18 cellular contexts compared by ENCODE assay signal in the genomic region with DNA sequence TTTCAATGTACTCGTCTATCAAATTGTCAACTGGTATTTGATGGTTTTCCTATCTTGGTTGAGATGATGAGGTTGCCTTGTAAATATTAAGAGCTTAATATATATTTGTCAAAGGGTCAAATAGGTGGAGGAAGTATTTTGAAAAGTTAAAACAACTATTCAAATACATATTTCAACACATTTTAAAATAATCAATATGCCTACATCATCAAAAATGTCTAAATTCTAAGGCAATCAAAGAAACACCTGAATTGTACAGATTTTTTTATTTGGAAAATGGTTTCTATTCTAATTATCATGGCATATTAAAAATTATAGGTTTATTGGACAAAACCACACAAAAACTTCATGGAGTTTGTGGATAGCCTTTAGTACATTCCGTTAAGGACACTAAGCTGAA.
DNase-seq lines count a peak whose midpoint lies in the region; ATAC-seq, FAIRE-seq and TF ChIP-seq lines count a peak whose summit lies in the region.
"Had no signal": no experiment of that assay in that cellular context is flagged by ENCODE, and none has a peak within 500 bp of the region (broad histone marks: within the 10 kb centered on the region; RNA-seq: fewer than 3 reads in every experiment).

No MANE protein-coding gene starts in this region.

- H3K79me1 ChIP-seq in IMR-90 (ENCODE audit: low read depth in 1 of 2, low read length in 2 of 2) = no peaks in the 10 kb centered on the region

- no peak overlapping the region for H2AFZ ChIP-seq in HepG2 (ENCODE audit: low read length)
- H2AFZ ChIP-seq in IMR-90 (replicated peaks; ENCODE audit: low read length, poor library complexity) = no peak overlapping the region

- no peak overlapping the region for H2BK5ac ChIP-seq in IMR-90 (ENCODE audit: low read depth, low read length, poor library complexity, severe bottlenecking)

- peak overlapping the region; percentile 62 for H3K4me2 ChIP-seq in HepG2 (ENCODE audit: low read depth, low read length)
- no peak overlapping the region for H3K4me2 ChIP-seq in IMR-90 (ENCODE audit: low read depth, low read length)
- H3K4me2 ChIP-seq: BLaER1 had no signal

- H3K79me2 ChIP-seq in HepG2 (ENCODE audit: insufficient read depth, low read length) = no peaks in the 10 kb centered on the region

- dilution Hi-C loops in IMR-90 (cut with HindIII; ENCODE audit: low sequenced_read_pairs, unreplicated experiment) = no loop called here

- H3K4me3 ChIP-seq in HepG2 (replicated peaks in 1 of 3; ENCODE audit: insufficient read depth in 1 of 3, low read depth in 2 of 3, low read length in 3 of 3) = no peak overlapping the region
- no peak overlapping the region for H3K4me3 ChIP-seq in right lobe of liver
- no peak overlapping the region for H3K4me3 ChIP-seq in IMR-90 (ENCODE audit: insufficient read depth, low read depth, low read length)
- H3K4me3 ChIP-seq: BLaER1 had no signal

- H3K27me3 ChIP-seq in HepG2 (ENCODE audit: control insufficient read depth in 1 of 2, insufficient read depth in 2 of 2, low read length in 2 of 2) (no peaks in the 10 kb centered on the region; a peak in 1 of 5 replicates), right lobe of liver (no peaks in the 10 kb centered on the region), IMR-90 (ENCODE audit: control insufficient read depth, insufficient read depth, low read length) (no peaks in the 10 kb centered on the region)
- H3K27me3 ChIP-seq: BE2C, BLaER1 had no signal

- TF ChIP-seq POLR2A in HepG2 (IDR thresholded peaks at IDR 0.05; ENCODE audit: insufficient read depth in 1 of 2, low read depth in 2 of 2, low read length in 2 of 2) = no peak
- TF ChIP-seq POLR2A in right lobe of liver (IDR thresholded peaks at IDR 0.05) = no peak
- TF ChIP-seq POLR2A in IMR-90 (IDR thresholded peaks at IDR 0.05; ENCODE audit: low read depth, low read length) = no peak

- no peaks in the 10 kb centered on the region for H3K36me3 ChIP-seq in HepG2 (replicated peaks in 1 of 2; ENCODE audit: control insufficient read depth in 1 of 2, insufficient read depth in 2 of 2, low read length in 2 of 2)
- H3K36me3 ChIP-seq in right lobe of liver = no peaks in the 10 kb centered on the region
- H3K36me3 ChIP-seq in IMR-90 (ENCODE audit: control insufficient read depth, insufficient read depth, low read length) = no peaks in the 10 kb centered on the region
- H3K36me3 ChIP-seq: BE2C, BLaER1 had no signal

- no peak overlapping the region for H2BK15ac ChIP-seq in IMR-90 (ENCODE audit: low read depth, low read length)

- H3K9me3 ChIP-seq in HepG2 (ENCODE audit: low read length) = no peaks in the 10 kb centered on the region; the same call in 1 of the 2 replicates
- no peaks in the 10 kb centered on the region for H3K9me3 ChIP-seq in right lobe of liver
- peaks cover 21% of the 10 kb centered on the region for H3K9me3 ChIP-seq in IMR-90 (ENCODE audit: control insufficient read depth, insufficient read depth, low read length)
- H3K9me3 ChIP-seq: BE2C, BLaER1 had no signal

- DNase-seq in HepG2 (ENCODE audit: low spot score) (no peak), right lobe of liver (no peak), IMR-90 (no peak)
- DNase-seq in central memory CD4-positive, alpha-beta T cell = no peak
- DNase-seq in activated naive CD4-positive, alpha-beta T cell treated with Interleukin-2 at 50 U/mL for 16 hours = no peak
- DNase-seq: ACHN; BE2C; C1 segment of cervical spinal cord; CD4-positive, CD25-positive, alpha-beta regulatory T cell; CD8-positive, alpha-beta memory T cell; DMS79 treated with DMSO at 0.1 percent for 48 hours; GF-D8 had no signal

- H3K9ac ChIP-seq in HepG2 (ENCODE audit: insufficient read depth, low read depth, low read length) (no peak overlapping the region), IMR-90 (ENCODE audit: low read depth, low read length) (no peak overlapping the region)
- H3K9ac ChIP-seq: BLaER1 had no signal

- no peak for TF ChIP-seq RAD21 in HepG2 (CRISPR knock-in tag; IDR thresholded peaks at IDR 0.05)
- no peak for TF ChIP-seq RAD21 in IMR-90 (IDR thresholded peaks at IDR 0.05; ENCODE audit: low read length)

- H4K91ac ChIP-seq in IMR-90 (ENCODE audit: insufficient read depth, low read depth, low read length) = no peak overlapping the region

- no peak overlapping the region for H4K5ac ChIP-seq in IMR-90 (ENCODE audit: low read depth, low read length)

- H4K8ac ChIP-seq in IMR-90 (ENCODE audit: low read depth in 2 of 2, low read length in 2 of 2) = no peak overlapping the region

- H3K9me1 ChIP-seq in IMR-90 (ENCODE audit: insufficient read depth, low read length) = no peaks in the 10 kb centered on the region

- no TSS peak for BruUV-seq in HepG2 (replicated peaks; lab: Mats Ljungman, UMichigan)
- no TSS peak for BruUV-seq in IMR-90 (replicated peaks; lab: Mats Ljungman, UMichigan)

- H2AK5ac ChIP-seq in IMR-90 (ENCODE audit: low read depth, low read length) = no peak overlapping the region

- H4K20me1 ChIP-seq in HepG2 (ENCODE audit: insufficient read depth, low read length) = no peaks in the 10 kb centered on the region
- no peaks in the 10 kb centered on the region for H4K20me1 ChIP-seq in IMR-90 (ENCODE audit: insufficient read depth, low read length)
- H4K20me1 ChIP-seq: BLaER1 had no signal

- no peak overlapping the region for H3K23ac ChIP-seq in IMR-90 (ENCODE audit: low read depth, low read length)

- H2AK9ac ChIP-seq in IMR-90 (replicated peaks; ENCODE audit: low read depth, low read length, poor library complexity) = no peak overlapping the region

- no peak overlapping the region for H3K14ac ChIP-seq in IMR-90 (replicated peaks; ENCODE audit: low read depth, low read length)

- in situ Hi-C loops in HepG2 (cut with HindIII; ENCODE audit: extremely low pct_ligation_motif_present, low pct_unique_long_range_greater_than_20kb) (no loop called here), IMR-90 (cut with MboI; ENCODE audit: low sequenced_read_pairs) (no loop called here)

- H3K4ac ChIP-seq in IMR-90 (ENCODE audit: low read depth, low read length) = no peak overlapping the region

- TF ChIP-seq EP300 in HepG2 (IDR thresholded peaks at IDR 0.05; ENCODE audit: low read depth in 2 of 2, low read length in 2 of 2) (no peak), HepG2 (CRISPR knock-in tag; IDR thresholded peaks at IDR 0.05; ENCODE audit: borderline replicate concordance) (no peak)

- H2BK20ac ChIP-seq in IMR-90 (ENCODE audit: low read depth, low read length) = no peak overlapping the region

- no peak for ATAC-seq in HepG2
- ATAC-seq in right lobe of liver = no peak
- ATAC-seq in IMR-90 (ENCODE audit: low read depth) = no peak

- FAIRE-seq in HepG2 (lab: Jason Lieb, UNC) = no peak
- FAIRE-seq: D721Med, G401.6, GM12891, GM19239 had no signal

- H3K27ac ChIP-seq in HepG2 (ENCODE audit: extremely low read length, insufficient read depth, low read length) (no peak overlapping the region), right lobe of liver (no peak overlapping the region), IMR-90 (ENCODE audit: insufficient read depth, low read length) (no peak overlapping the region)
- H3K27ac ChIP-seq: 22Rv1, BLaER1 had no signal

- no peak overlapping the region for H3K18ac ChIP-seq in IMR-90 (ENCODE audit: low read depth, low read length)

- POLR2A ChIA-PET in HepG2 (lab: Yijun Ruan, JAX) = no interaction called here
- POLR2A ChIA-PET in IMR-90 (lab: Charles Lee; ENCODE audit: unreplicated experiment) = no interaction called here

- CTCF ChIA-PET in HepG2 (lab: Yijun Ruan, JAX; ENCODE audit: low intra/inter-chr PET ratio, low total read pairs) = no interaction called here
- CTCF ChIA-PET in IMR-90 (lab: Yijun Ruan, JAX) = no interaction called here

- 42% methylated on average over 2 of the region's 2 CpGs for WGBS in HepG2 (ENCODE audit: low lambda C conversion rate)
- WGBS in right lobe of liver (ENCODE audit: insufficient coverage, low coverage, low lambda C conversion rate, missing lambda C conversion rate) = 55% methylated on average over 2 of the region's 2 CpGs
- WGBS in IMR-90 (ENCODE audit: extremely low coverage in 2 of 2, insufficient read length in 1 of 2), 2 experiments = 20% methylated on average over 1 of the region's 2 CpGs; no CpG with 5 or more reads in 1 of the 2 experiments

- intact Hi-C loops in HepG2 (cut with micrococcal nuclease; ENCODE audit: unreplicated experiment) = no loop called here
- intact Hi-C loops in right lobe of liver (cut with DNase I) = no loop called here
- intact Hi-C loops in IMR-90 (cut with micrococcal nuclease) = no loop called here

- TF ChIP-seq CTCF in HepG2 (CRISPR knock-in tag; IDR thresholded peaks at IDR 0.05) = no peak
- TF ChIP-seq CTCF in right lobe of liver (IDR thresholded peaks at IDR 0.05) = no peak
- no peak for TF ChIP-seq CTCF in IMR-90 (conservative IDR thresholded peaks at IDR 0.05; ENCODE audit: low read depth, low read length)

- H3K4me1 ChIP-seq in HepG2 (ENCODE audit: insufficient read depth, low read length) (peaks cover 9% of the 10 kb centered on the region), right lobe of liver (peaks cover 0 to 7% (median 0%) of the 10 kb centered on the region in 4 donors), IMR-90 (ENCODE audit: control insufficient read depth, insufficient read depth, low read length) (no peaks in the 10 kb centered on the region)
- H3K4me1 ChIP-seq: BE2C had no signal

- no peak overlapping the region for H2BK120ac ChIP-seq in IMR-90 (ENCODE audit: low read depth, low read length)

- no peak overlapping the region for H3K56ac ChIP-seq in IMR-90 (ENCODE audit: extremely low read depth, insufficient read depth, low read length)

TF ChIP-seq in HepG2, 621 proteins besides CTCF, POLR2A, EP300 and RAD21 (continues in another document):
- TF ChIP-seq MAFF (IDR thresholded peaks at IDR 0.05; ENCODE audit: low read depth, low read length) = peak; percentile 40; the same call in 1 of the 2 replicates
- TF ChIP-seq ZNF180 (CRISPR knock-in tag; IDR thresholded peaks at IDR 0.05; ENCODE audit: borderline replicate concordance, low read depth) = no peak
- TF ChIP-seq MAFK (conservative IDR thresholded peaks at IDR 0.05 in 1 of 2, IDR thresholded peaks at IDR 0.05 in 1 of 2; ENCODE audit: low read length in 2 of 2) = peak; percentile 40 to 81; a peak in 2 of 4 replicates
- TF ChIP-seq NFKBIZ (CRISPR knock-in tag; IDR thresholded peaks at IDR 0.05) = no peak
- TF ChIP-seq RFX3 (CRISPR knock-in tag; IDR thresholded peaks at IDR 0.05) = no peak
- TF ChIP-seq ZNF337 (CRISPR knock-in tag; IDR thresholded peaks at IDR 0.05; ENCODE audit: borderline replicate concordance, low read depth) = no peak

TF ChIP-seq in IMR-90, 13 proteins besides CTCF, POLR2A, EP300 and RAD21:
- no peak for TF ChIP-seq RFX5 (IDR thresholded peaks at IDR 0.05; ENCODE audit: low read depth, low read length)
- 0 out of 2 replicates have a peak, but pooled peaks have one; percentile 35 for TF ChIP-seq MAFK (IDR thresholded peaks at IDR 0.05; ENCODE audit: low read depth, low read length)
